Comparison of ENCODE assay signal across 9 cellular contexts in the genomic region with DNA sequence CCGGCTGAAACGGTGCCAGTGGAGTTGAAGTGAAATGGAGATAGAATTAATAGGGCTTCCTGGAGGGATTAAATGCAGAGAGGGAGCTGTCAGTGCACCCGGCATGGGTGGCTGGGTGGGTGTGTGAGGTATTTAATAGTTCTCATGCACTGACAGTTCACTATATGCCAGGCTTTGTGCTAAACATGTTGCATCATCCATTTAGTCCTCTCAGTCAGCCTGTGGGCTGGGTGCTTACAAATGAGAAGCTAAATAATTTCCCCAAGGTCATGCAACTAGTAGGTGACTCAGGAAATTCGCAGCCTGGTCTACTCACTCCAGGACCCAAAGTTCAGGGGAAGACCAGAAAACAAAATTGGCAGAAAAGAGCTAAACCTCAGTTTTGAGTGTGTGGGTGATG.
DNase-seq lines count a peak whose midpoint lies in the region; ATAC-seq and TF ChIP-seq lines count a peak whose summit lies in the region.
"Had no signal": no experiment of that assay in that cellular context is flagged by ENCODE, and none has a peak within 500 bp of the region (broad histone marks: within the 10 kb centered on the region; RNA-seq: fewer than 3 reads in every experiment).

No MANE protein-coding gene starts in this region.

- peaks cover 6% of the 10 kb centered on the region for H3K27me3 Mint-ChIP-seq in activated naive CD4-positive, alpha-beta T cell treated with anti-CD3 and anti-CD28 coated beads for 36 hours (ENCODE audit: low read depth)
- H3K27me3 Mint-ChIP-seq in activated naive CD4-positive, alpha-beta T cell treated with anti-CD3 and anti-CD28 coated beads, Interleukin-2, amount 10 ng/mL, durations not matched to agents 7 days and 5 days = peaks cover 10% of the 10 kb centered on the region
- H3K27me3 Mint-ChIP-seq in stimulated activated naive CD8-positive, alpha-beta T cell treated with anti-CD3 and anti-CD28 coated beads, Interleukin-15, Interleukin-2, amounts not matched to agents 100 ng/mL and 50 ng/mL, for 24 hours = peaks cover 8% of the 10 kb centered on the region

- H3K9me3 Mint-ChIP-seq in activated naive CD4-positive, alpha-beta T cell treated with anti-CD3 and anti-CD28 coated beads for 36 hours = no peaks in the 10 kb centered on the region
- H3K9me3 Mint-ChIP-seq in activated naive CD4-positive, alpha-beta T cell treated with anti-CD3 and anti-CD28 coated beads, Interleukin-2, amount 10 ng/mL, durations not matched to agents 7 days and 5 days = no peaks in the 10 kb centered on the region
- H3K9me3 Mint-ChIP-seq in stimulated activated naive CD8-positive, alpha-beta T cell treated with anti-CD3 and anti-CD28 coated beads, Interleukin-15, Interleukin-2, amounts not matched to agents 100 ng/mL and 50 ng/mL, for 24 hours = no peaks in the 10 kb centered on the region

- DNase-seq in activated naive CD4-positive, alpha-beta T cell treated with anti-CD3 and anti-CD28 coated beads for 36 hours = peak; percentile 69
- no peak for DNase-seq in activated naive CD4-positive, alpha-beta T cell treated with anti-CD3 and anti-CD28 coated beads, Interleukin-2, amount 10 ng/mL, durations not matched to agents 7 days and 5 days
- DNase-seq in PC-9 (peak in 1 of 2 experiments; percentile 59), NCI-H2171 (lab: John Stamatoyannopoulos, UW) (no peak)
- DNase-seq: nephron progenitor cell had no signal

- no peaks in the 10 kb centered on the region for H3K36me3 Mint-ChIP-seq in activated naive CD4-positive, alpha-beta T cell treated with anti-CD3 and anti-CD28 coated beads for 36 hours (ENCODE audit: low read depth)
- peaks cover 2% of the 10 kb centered on the region for H3K36me3 Mint-ChIP-seq in activated naive CD4-positive, alpha-beta T cell treated with anti-CD3 and anti-CD28 coated beads, Interleukin-2, amount 10 ng/mL, durations not matched to agents 7 days and 5 days
- no peaks in the 10 kb centered on the region for H3K36me3 Mint-ChIP-seq in stimulated activated naive CD8-positive, alpha-beta T cell treated with anti-CD3 and anti-CD28 coated beads, Interleukin-15, Interleukin-2, amounts not matched to agents 100 ng/mL and 50 ng/mL, for 24 hours (ENCODE audit: low read depth)

- H3K9me3 ChIP-seq in PC-9 (ENCODE audit: insufficient read depth, low read depth) = no peaks in the 10 kb centered on the region

- no peak overlapping the region for H3K4me3 ChIP-seq in PC-9

- H3K4me1 Mint-ChIP-seq in activated naive CD4-positive, alpha-beta T cell treated with anti-CD3 and anti-CD28 coated beads for 36 hours (ENCODE audit: low read depth) = peaks cover 17% of the 10 kb centered on the region
- H3K4me1 Mint-ChIP-seq in activated naive CD4-positive, alpha-beta T cell treated with anti-CD3 and anti-CD28 coated beads, Interleukin-2, amount 10 ng/mL, durations not matched to agents 7 days and 5 days = peaks cover 17% of the 10 kb centered on the region
- peaks cover 19% of the 10 kb centered on the region for H3K4me1 Mint-ChIP-seq in stimulated activated naive CD8-positive, alpha-beta T cell treated with anti-CD3 and anti-CD28 coated beads, Interleukin-15, Interleukin-2, amounts not matched to agents 100 ng/mL and 50 ng/mL, for 24 hours (ENCODE audit: low read depth)

- H2AFZ ChIP-seq in PC-9 = no peak overlapping the region; the same call in 1 of the 2 replicates

- BruUV-seq in PC-9 (replicated peaks; lab: Mats Ljungman, UMichigan) = no TSS peak

- H3K36me3 ChIP-seq in PC-9 (ENCODE audit: low read depth) = no peaks in the 10 kb centered on the region

- H3K9me2 ChIP-seq in PC-9 (ENCODE audit: insufficient read depth) = peaks cover 4% of the 10 kb centered on the region; the same call in 1 of the 2 replicates

- TF ChIP-seq CTCF in PC-9 (conservative IDR thresholded peaks at IDR 0.05) = no peak

- H3K4me3 Mint-ChIP-seq in activated naive CD4-positive, alpha-beta T cell treated with anti-CD3 and anti-CD28 coated beads for 36 hours = no peak overlapping the region
- H3K4me3 Mint-ChIP-seq in activated naive CD4-positive, alpha-beta T cell treated with anti-CD3 and anti-CD28 coated beads, Interleukin-2, amount 10 ng/mL, durations not matched to agents 7 days and 5 days = no peak overlapping the region
- peak overlapping the region; percentile 68 for H3K4me3 Mint-ChIP-seq in stimulated activated naive CD8-positive, alpha-beta T cell treated with anti-CD3 and anti-CD28 coated beads, Interleukin-15, Interleukin-2, amounts not matched to agents 100 ng/mL and 50 ng/mL, for 24 hours
- H3K4me3 Mint-ChIP-seq: nephron progenitor cell had no signal

- H3K27ac ChIP-seq in PC-9 = peak overlapping the region; percentile 48

- no peaks in the 10 kb centered on the region; the same call in 1 of the 2 replicates for H3F3A ChIP-seq in PC-9 (ENCODE audit: insufficient read depth, low read depth)

- no peaks in the 10 kb centered on the region for H4K20me1 ChIP-seq in PC-9 (ENCODE audit: insufficient read depth)

- H3K79me2 ChIP-seq in PC-9 (ENCODE audit: low read depth) = no peaks in the 10 kb centered on the region

- intact Hi-C loops in activated naive CD4-positive, alpha-beta T cell treated with anti-CD3 and anti-CD28 coated beads for 36 hours (cut with micrococcal nuclease) = loop anchor here (1.0 to 2.0 kb wide), 6 partner anchors 25 to 174 kb away; a partner anchor contains a TSS
- intact Hi-C loops in PC-9 (cut with micrococcal nuclease; ENCODE audit: unreplicated experiment) = no loop called here

- ATAC-seq in esophagus mucosa (peak; percentile 92), GM19455 (IDR thresholded peaks at IDR 0.05; ENCODE audit: unreplicated experiment) (no peak), GM21367 (IDR thresholded peaks at IDR 0.05; ENCODE audit: unreplicated experiment) (no peak)

- H3K4me1 ChIP-seq in PC-9 (replicated peaks; ENCODE audit: insufficient read depth) = peaks cover 15% of the 10 kb centered on the region

- H3K27ac Mint-ChIP-seq in activated naive CD4-positive, alpha-beta T cell treated with anti-CD3 and anti-CD28 coated beads for 36 hours = peak overlapping the region; percentile 65
- H3K27ac Mint-ChIP-seq in activated naive CD4-positive, alpha-beta T cell treated with anti-CD3 and anti-CD28 coated beads, Interleukin-2, amount 10 ng/mL, durations not matched to agents 7 days and 5 days = no peak overlapping the region
- peak overlapping the region; percentile 91 for H3K27ac Mint-ChIP-seq in stimulated activated naive CD8-positive, alpha-beta T cell treated with anti-CD3 and anti-CD28 coated beads, Interleukin-15, Interleukin-2, amounts not matched to agents 100 ng/mL and 50 ng/mL, for 24 hours
- H3K27ac Mint-ChIP-seq: nephron progenitor cell had no signal

- no peaks in the 10 kb centered on the region for H3K27me3 ChIP-seq in PC-9 (ENCODE audit: insufficient read depth, low read depth)

- peak overlapping the region; percentile 22; the same call in 1 of the 2 replicates for H3K4me2 ChIP-seq in PC-9

- CTCF ChIA-PET in activated naive CD4-positive, alpha-beta T cell treated with anti-CD3 and anti-CD28 coated beads for 36 hours (lab: Charles Lee) = interaction anchor here (0.8 to 2.6 kb wide), 8 partner anchors 44 to 172 kb away, joined by 3 to 11 read pairs (median 5); a partner anchor contains a TSS
- CTCF ChIA-PET in activated naive CD4-positive, alpha-beta T cell treated with anti-CD3 and anti-CD28 coated beads, Interleukin-2, amount 10 ng/mL, durations not matched to agents 7 days and 5 days (lab: Charles Lee) = interaction anchor here (0.8 to 2.0 kb wide), 4 partner anchors 43 to 174 kb away, joined by 3 to 9 read pairs (median 6); no protein-coding TSS in a partner anchor
- CTCF ChIA-PET in PC-9 (lab: Charles Lee) = no interaction called here

- POLR2A ChIA-PET in PC-9 (lab: Charles Lee; ENCODE audit: unreplicated experiment) = no interaction called here
